In the genomic region with DNA sequence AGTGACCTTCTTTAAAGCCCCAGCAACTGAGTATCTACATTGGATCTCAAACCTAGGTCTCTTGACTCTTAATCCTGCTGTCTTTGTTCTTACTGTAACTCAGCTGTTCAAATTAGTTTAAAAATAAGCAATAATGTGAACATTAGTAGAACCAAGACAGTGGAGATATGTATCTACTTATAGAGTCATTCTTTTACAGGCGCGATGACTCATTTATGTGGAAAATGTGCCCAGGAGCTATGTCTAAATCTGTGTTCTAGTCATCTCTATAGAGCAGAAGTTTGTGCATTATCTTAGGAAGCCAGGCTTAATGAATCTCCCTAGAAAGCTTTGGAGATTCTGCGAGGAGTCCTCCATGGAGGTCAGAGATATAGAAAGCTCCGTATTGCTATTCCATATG, we compare ENCODE assay signal across 12 cellular contexts.
DNase-seq lines count a peak whose midpoint lies in the region; ATAC-seq and TF ChIP-seq lines count a peak whose summit lies in the region.
"Had no signal": no experiment of that assay in that cellular context is flagged by ENCODE, and none has a peak within 500 bp of the region (broad histone marks: within the 10 kb centered on the region; RNA-seq: fewer than 3 reads in every experiment).

No MANE protein-coding gene starts in this region.

- H3K9me3 Mint-ChIP-seq in T-helper 2 cell treated with Interferon-gamma antibody and Interleukin-4, amounts not matched to agents 5 μg/mL and 100 μg/mL, for 36 hours: no peaks in the 10 kb centered on the region
- H3K9me3 Mint-ChIP-seq: activated T-helper 2 cell treated with anti-CD3 and anti-CD28 coated beads, Interferon-gamma antibody, Interleukin-2, Interleukin-4, amounts not matched to agents 10 μg/mL and 5 μg/mL and 100 μg/mL, durations not matched to agents 14 hours and 24 hours and 36 hours had no signal

- no peaks in the 10 kb centered on the region for H3K27me3 ChIP-seq in prostate gland (replicated peaks; ENCODE audit: insufficient read depth)

- no peak overlapping the region for H3K27ac ChIP-seq in prostate gland

- peaks cover 13% of the 10 kb centered on the region for H3K4me1 Mint-ChIP-seq in T-helper 2 cell treated with Interferon-gamma antibody and Interleukin-4, amounts not matched to agents 5 μg/mL and 100 μg/mL, for 36 hours (ENCODE audit: low read depth)

- H3K4me3 ChIP-seq in prostate gland: no peak overlapping the region

- H3K36me3 Mint-ChIP-seq in T-helper 2 cell treated with Interferon-gamma antibody and Interleukin-4, amounts not matched to agents 5 μg/mL and 100 μg/mL, for 36 hours (ENCODE audit: low read depth): no peaks in the 10 kb centered on the region

- 50% methylated on average over 4 of the region's 4 CpGs for WGBS in prostate gland

- TF ChIP-seq CTCF in prostate gland (IDR thresholded peaks at IDR 0.05): no peak

- no peak overlapping the region for H3K27ac Mint-ChIP-seq in T-helper 2 cell treated with Interferon-gamma antibody and Interleukin-4, amounts not matched to agents 5 μg/mL and 100 μg/mL, for 36 hours
- H3K27ac Mint-ChIP-seq: activated T-helper 2 cell treated with anti-CD3 and anti-CD28 coated beads, Interferon-gamma antibody, Interleukin-2, Interleukin-4, amounts not matched to agents 10 μg/mL and 5 μg/mL and 100 μg/mL, durations not matched to agents 14 hours and 24 hours and 36 hours; endodermal cell; progenitor cell of endocrine pancreas; T-helper 17 cell had no signal

- H3K4me3 Mint-ChIP-seq in T-helper 2 cell treated with Interferon-gamma antibody and Interleukin-4, amounts not matched to agents 5 μg/mL and 100 μg/mL, for 36 hours: no peak overlapping the region
- H3K4me3 Mint-ChIP-seq: endodermal cell, T-helper 17 cell had no signal

- ATAC-seq in GM18861 (IDR thresholded peaks at IDR 0.05; ENCODE audit: unreplicated experiment): no peak
- ATAC-seq in GM18858 (IDR thresholded peaks at IDR 0.05; ENCODE audit: unreplicated experiment): no peak
- ATAC-seq: T-helper 17 cell had no signal

- H3K4me1 ChIP-seq in prostate gland (replicated peaks): no peaks in the 10 kb centered on the region

- peaks cover 35% of the 10 kb centered on the region for H3K27me3 Mint-ChIP-seq in T-helper 2 cell treated with Interferon-gamma antibody and Interleukin-4, amounts not matched to agents 5 μg/mL and 100 μg/mL, for 36 hours (ENCODE audit: low read depth)

- peak; percentile 39 for DNase-seq in AG20443 (ENCODE audit: low spot score)
- DNase-seq in HCEC 1CT: peak; percentile 69
- peak; percentile 13 for DNase-seq in T-helper 2 cell treated with Interferon-gamma antibody and Interleukin-4, amounts not matched to agents 5 μg/mL and 100 μg/mL, for 36 hours (ENCODE audit: low spot score)
- peak; percentile 41 for DNase-seq in hepatic stellate cell (ENCODE audit: low spot score)
- DNase-seq in iPS-NIHi7 (ENCODE audit: extremely low spot score): no peak
- no peak for DNase-seq in prostate gland (ENCODE audit: low spot score)
- DNase-seq: endodermal cell, T-helper 17 cell had no signal

- H3K36me3 ChIP-seq in prostate gland: no peaks in the 10 kb centered on the region

- intact Hi-C loops in prostate gland (cut with DNase I): no loop called here

- TF ChIP-seq POLR2A in prostate gland (IDR thresholded peaks at IDR 0.05): no peak

- H3K9me3 ChIP-seq in prostate gland: no peaks in the 10 kb centered on the region

Comparison
In these comparisons a context has a peak if more than half of its experiments do, and no peak if none do; other contexts are left out.
1. DNase-seq: peak in AG20443 (single experiment), HCEC 1CT (single experiment), T-helper 2 cell treated with Interferon-gamma antibody and Interleukin-4, amounts not matched to agents 5 μg/mL and 100 μg/mL, for 36 hours (single experiment) and hepatic stellate cell (single experiment); none in iPS-NIHi7 (single experiment) and prostate gland (single experiment).